Comparison of ENCODE assay signal across 22 cellular contexts in genomic region chr3:176941674-176942073, GRCh38.
DNase-seq lines count a peak whose midpoint lies in the region; ATAC-seq and TF ChIP-seq lines count a peak whose summit lies in the region.
"Had no signal": no experiment of that assay in that cellular context is flagged by ENCODE, and none has a peak within 500 bp of the region (broad histone marks: within the 10 kb centered on the region; RNA-seq: fewer than 3 reads in every experiment).

No MANE protein-coding gene starts in this region.

- H3K4me1 ChIP-seq in GM23338 (ENCODE audit: insufficient read depth) = no peaks in the 10 kb centered on the region
- H3K4me1 ChIP-seq in adipocyte (ENCODE audit: control insufficient read depth, insufficient read depth, low read length) = peaks cover 18% of the 10 kb centered on the region
- no peaks in the 10 kb centered on the region for H3K4me1 ChIP-seq in neural progenitor cell
- H3K4me1 ChIP-seq: tibial artery had no signal

- peak overlapping the region; percentile 29 for H3K9ac ChIP-seq in adipocyte (ENCODE audit: low read length)
- H3K9ac ChIP-seq in neural progenitor cell = no peak overlapping the region

- no peak for TF ChIP-seq CTCF in GM23338 (conservative IDR thresholded peaks at IDR 0.05; ENCODE audit: low read depth in 2 of 2)
- no peak for TF ChIP-seq CTCF in neural progenitor cell (IDR thresholded peaks at IDR 0.05)
- TF ChIP-seq CTCF in type B pancreatic cell (conservative IDR thresholded peaks at IDR 0.05) = no peak

- H3K36me3 ChIP-seq in GM23338 (ENCODE audit: insufficient read depth) (no peaks in the 10 kb centered on the region), adipocyte (ENCODE audit: control insufficient read depth, insufficient read depth, low read length, severe bottlenecking) (no peaks in the 10 kb centered on the region), neural progenitor cell (no peaks in the 10 kb centered on the region)
- H3K36me3 ChIP-seq: adrenal gland, tibial artery had no signal

- H3K4me3 Mint-ChIP-seq in GM23338 (no peak overlapping the region), neural progenitor cell (no peak overlapping the region), type B pancreatic cell (no peak overlapping the region)
- H3K4me3 Mint-ChIP-seq: activated naive CD4-positive, alpha-beta T cell treated with anti-CD3 and anti-CD28 coated beads for 36 hours; immature natural killer cell had no signal

- H3F3A ChIP-seq in GM23338 (replicated peaks; ENCODE audit: low read depth) (no peaks in the 10 kb centered on the region), neural progenitor cell (ENCODE audit: low read depth) (no peaks in the 10 kb centered on the region)

- no peak overlapping the region for H3K4me3 ChIP-seq in GM23338
- no peak overlapping the region for H3K4me3 ChIP-seq in adipocyte (ENCODE audit: low read length)
- H3K4me3 ChIP-seq in neural progenitor cell = no peak overlapping the region
- H3K4me3 ChIP-seq: adrenal gland, tibial artery had no signal

- H3K36me3 Mint-ChIP-seq in GM23338 (ENCODE audit: low read depth) (no peaks in the 10 kb centered on the region), neural progenitor cell (no peaks in the 10 kb centered on the region), type B pancreatic cell (no peaks in the 10 kb centered on the region)
- H3K36me3 Mint-ChIP-seq: immature natural killer cell had no signal

- H3K9me2 ChIP-seq in GM23338 (ENCODE audit: insufficient read depth) = no peaks in the 10 kb centered on the region

- no peak overlapping the region for H3K4me2 ChIP-seq in GM23338
- H3K4me2 ChIP-seq in neural progenitor cell = no peak overlapping the region

- peak overlapping the region; percentile 35; the same call in 1 of the 2 replicates for H2AFZ ChIP-seq in GM23338
- H2AFZ ChIP-seq in neural progenitor cell (replicated peaks) = peak overlapping the region; percentile 65

- H3K4me1 Mint-ChIP-seq in GM23338 (peaks cover 2% of the 10 kb centered on the region; the same call in 1 of the 3 replicates), neural progenitor cell (no peaks in the 10 kb centered on the region), type B pancreatic cell (ENCODE audit: unreplicated experiment) (peaks cover 5% of the 10 kb centered on the region)
- H3K4me1 Mint-ChIP-seq: immature natural killer cell had no signal

- H3K27ac ChIP-seq in GM23338 (ENCODE audit: low read depth) (no peak overlapping the region), neural progenitor cell (no peak overlapping the region)
- H3K27ac ChIP-seq: adrenal gland, tibial artery had no signal

- ATAC-seq in GM23338 (no peak), HG03139 (IDR thresholded peaks at IDR 0.05; ENCODE audit: unreplicated experiment) (no peak), HG03460 (IDR thresholded peaks at IDR 0.05; ENCODE audit: unreplicated experiment) (no peak)
- ATAC-seq: activated CD4-positive, CD25-positive, alpha-beta regulatory T cell treated with anti-CD3 and anti-CD28 coated beads, Interleukin-2, amount 50 U/mL, for 24 hours; left colon; right cardiac atrium had no signal

- no peak overlapping the region for H3K27ac Mint-ChIP-seq in GM23338
- H3K27ac Mint-ChIP-seq in neural progenitor cell = no peak overlapping the region
- peak overlapping the region; percentile 51 for H3K27ac Mint-ChIP-seq in type B pancreatic cell
- H3K27ac Mint-ChIP-seq: activated naive CD4-positive, alpha-beta T cell treated with anti-CD3 and anti-CD28 coated beads for 36 hours; immature natural killer cell had no signal

- H3K27me3 Mint-ChIP-seq in GM23338 (ENCODE audit: insufficient read depth, low read depth, poor library complexity) (no peaks in the 10 kb centered on the region), neural progenitor cell (ENCODE audit: insufficient read depth, low read depth) (peaks cover 2% of the 10 kb centered on the region), type B pancreatic cell (no peaks in the 10 kb centered on the region)

- H3K9me3 ChIP-seq in adipocyte (ENCODE audit: control insufficient read depth, low read length) = no peaks in the 10 kb centered on the region
- no peaks in the 10 kb centered on the region for H3K9me3 ChIP-seq in neural progenitor cell (ENCODE audit: low read depth)
- H3K9me3 ChIP-seq: adrenal gland, tibial artery had no signal

- H3K9me3 Mint-ChIP-seq in GM23338 (no peaks in the 10 kb centered on the region; the same call in 2 of the 3 replicates), neural progenitor cell (peaks cover 2% of the 10 kb centered on the region), type B pancreatic cell (no peaks in the 10 kb centered on the region)
- H3K9me3 Mint-ChIP-seq: activated naive CD4-positive, alpha-beta T cell treated with anti-CD3 and anti-CD28 coated beads for 36 hours; immature natural killer cell had no signal

- no peaks in the 10 kb centered on the region for H4K20me1 ChIP-seq in GM23338 (replicated peaks; ENCODE audit: insufficient read depth)
- H4K20me1 ChIP-seq in neural progenitor cell (ENCODE audit: low read depth) = no peaks in the 10 kb centered on the region

- DNase-seq in GM23338 (ENCODE audit: low spot score) = no peak
- no peak for DNase-seq in adipocyte (ENCODE audit: low read depth)
- DNase-seq in neural progenitor cell (ENCODE audit: low spot score) = no peak
- DNase-seq in type B pancreatic cell (ENCODE audit: extremely low spot score, unreplicated experiment) = no peak
- no peak for DNase-seq in anterior cingulate cortex (lab: John Stamatoyannopoulos, UW)
- DNase-seq: activated CD4-positive, alpha-beta T cell treated with anti-CD3 and anti-CD28 coated beads, Interleukin-2, amount 50 U/mL, for 48 hours; activated naive CD4-positive, alpha-beta T cell treated with anti-CD3 and anti-CD28 coated beads for 36 hours; adrenal gland; GF-D8; immature natural killer cell; left colon; NCI-H1092; NCI-H1694 treated with DMSO at 0.1 percent for 48 hours; NCI-H524 treated with DMSO at 0.1 percent for 48 hours; posterior cingulate gyrus; right cardiac atrium; Right ventricle myocardium superior; stimulated activated CD8-positive, alpha-beta memory T cell treated with anti-CD3 and anti-CD28 coated beads, Interleukin-4, amount 100 ng/mL, for 48 hours; tibial artery had no signal

- H3K27me3 ChIP-seq in GM23338 (ENCODE audit: insufficient read depth) (no peaks in the 10 kb centered on the region), adipocyte (replicated peaks; ENCODE audit: control insufficient read depth, insufficient read depth, low read length) (no peaks in the 10 kb centered on the region), neural progenitor cell (no peaks in the 10 kb centered on the region)
- H3K27me3 ChIP-seq: adrenal gland, tibial artery had no signal

- no peaks in the 10 kb centered on the region for H3K79me2 ChIP-seq in GM23338 (replicated peaks; ENCODE audit: insufficient read depth)
- no peaks in the 10 kb centered on the region for H3K79me2 ChIP-seq in neural progenitor cell (ENCODE audit: low read depth)

TF ChIP-seq in GM23338, 12 proteins besides CTCF, POLR2A, EP300 and RAD21 (continues in another document):
- no peak for TF ChIP-seq EZH2 (IDR thresholded peaks at IDR 0.05; ENCODE audit: low read depth, unreplicated experiment)
- no peak for TF ChIP-seq NANOG (IDR thresholded peaks at IDR 0.05; ENCODE audit: borderline replicate concordance)
- no peak for TF ChIP-seq ZNF331 (CRISPR knock-in tag; IDR thresholded peaks at IDR 0.05; ENCODE audit: low read depth)
- no peak for TF ChIP-seq ETS1 (IDR thresholded peaks at IDR 0.05)
- no peak for TF ChIP-seq EZH2phosphoT487 (IDR thresholded peaks at IDR 0.05; ENCODE audit: unreplicated experiment)
- TF ChIP-seq REST (IDR thresholded peaks at IDR 0.05; ENCODE audit: unreplicated experiment) = no peak
- no peak for TF ChIP-seq JUNB (IDR thresholded peaks at IDR 0.05; ENCODE audit: unreplicated experiment)
- TF ChIP-seq POLR2AphosphoS5 (IDR thresholded peaks at IDR 0.05; ENCODE audit: low read depth) = no peak
